ENCODE assay signal across 8 cellular contexts in the genomic region with DNA sequence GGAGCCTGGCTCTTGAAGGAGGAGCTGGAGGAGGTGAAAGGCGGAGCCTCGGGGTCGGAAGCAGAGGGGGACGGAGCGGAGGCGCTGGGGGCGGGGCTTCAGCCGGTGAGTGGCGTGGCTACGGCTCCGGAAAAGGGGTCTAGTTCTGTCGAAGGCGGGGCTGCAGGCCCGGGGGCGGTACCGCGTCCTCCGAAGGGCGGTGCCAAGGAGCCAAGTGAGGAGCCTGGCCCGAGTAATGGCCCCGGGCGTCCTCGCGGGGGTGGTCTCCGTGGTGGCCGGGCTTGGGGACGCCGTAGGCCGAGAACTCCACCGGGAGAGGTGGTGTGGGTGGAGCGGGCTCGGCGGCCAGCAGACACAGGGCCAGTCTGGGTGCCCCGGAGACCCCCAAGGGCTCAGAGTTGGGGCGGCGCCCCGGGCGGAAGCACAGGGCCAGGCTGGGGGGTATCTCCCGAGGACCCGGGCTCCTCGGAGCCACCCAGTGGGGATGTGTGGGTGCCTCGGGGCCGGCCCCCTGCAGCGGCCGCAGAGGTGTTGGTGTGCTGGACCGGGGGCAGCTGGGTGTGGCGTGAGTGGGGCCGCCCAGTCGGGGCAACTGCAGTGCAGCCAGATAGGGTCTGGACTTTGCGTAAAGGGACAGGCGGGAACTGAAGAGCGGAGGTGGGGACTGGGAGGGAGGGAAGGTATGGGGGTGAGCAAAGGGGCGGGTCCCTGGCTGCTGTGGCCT. TPM values are rescaled to one million over a fixed set of nuclear protein-coding genes. Genes with fewer than 3 reads are reported as not detected.
DNase-seq lines count a peak whose midpoint lies in the region; ATAC-seq, FAIRE-seq and TF ChIP-seq lines count a peak whose summit lies in the region.

No MANE protein-coding gene starts in this region.

- peak; percentile 6 for ATAC-seq in GM21786 (IDR thresholded peaks at IDR 0.05; ENCODE audit: unreplicated experiment)
- peak; percentile 2 for ATAC-seq in stimulated activated naive CD8-positive, alpha-beta T cell treated with anti-CD3 and anti-CD28 coated beads, Interleukin-15, Interleukin-2, amounts not matched to agents 100 U/mL and 50 U/mL, for 24 hours

- DNase-seq in DMS79 treated with DMSO at 0.1 percent for 48 hours (lab: John Stamatoyannopoulos, UW): peak; percentile 96
- DNase-seq in Karpas-422: peak; percentile 100
- peak; percentile 95 for DNase-seq in RCC 7860 (ENCODE audit: low spot score)
- peak; percentile 100 for DNase-seq in activated T-helper 1 cell treated with anti-CD3 and anti-CD28 coated beads, Interleukin-12 subunit alpha, Interleukin-12 subunit beta, Interleukin-2, Interleukin-4 antibody, amounts not matched to agents 30 ng/mL and 10 ng/mL and 1 ng/mL, durations not matched to agents 14 hours and 24 hours and 36 hours (ENCODE audit: low spot score)
- DNase-seq in fibroblast of pulmonary artery (ENCODE audit: low read depth): peak; percentile 100
- DNase-seq in nephron progenitor cell: peak; percentile 100
- peak; percentile 100 for DNase-seq in stimulated activated naive CD8-positive, alpha-beta T cell treated with anti-CD3 and anti-CD28 coated beads, Interleukin-15, Interleukin-2, amounts not matched to agents 100 U/mL and 50 U/mL, for 24 hours

- peak; percentile 72 for FAIRE-seq in RCC 7860 (lab: Jason Lieb, UNC)

- H3K27ac Mint-ChIP-seq in activated T-helper 1 cell treated with anti-CD3 and anti-CD28 coated beads, Interleukin-12 subunit alpha, Interleukin-12 subunit beta, Interleukin-2, Interleukin-4 antibody, amounts not matched to agents 30 ng/mL and 10 ng/mL and 1 ng/mL, durations not matched to agents 14 hours and 24 hours and 36 hours: peak overlapping the region; percentile 94
- peak overlapping the region; percentile 97 for H3K27ac Mint-ChIP-seq in nephron progenitor cell

- intact Hi-C loops in activated T-helper 1 cell treated with anti-CD3 and anti-CD28 coated beads, Interleukin-12 subunit alpha, Interleukin-12 subunit beta, Interleukin-2, Interleukin-4 antibody, amounts not matched to agents 30 ng/mL and 10 ng/mL and 1 ng/mL, durations not matched to agents 14 hours and 24 hours and 36 hours (cut with micrococcal nuclease): loop anchor here (1.0 to 5.0 kb wide), 12 partner anchors 10 to 1649 kb away; a partner anchor contains a TSS

- no peaks in the 10 kb centered on the region for H3K9me2 ChIP-seq in Karpas-422 (replicated peaks; ENCODE audit: insufficient read depth, low read length)

- no peaks in the 10 kb centered on the region for H3K27me3 Mint-ChIP-seq in activated T-helper 1 cell treated with anti-CD3 and anti-CD28 coated beads, Interleukin-12 subunit alpha, Interleukin-12 subunit beta, Interleukin-2, Interleukin-4 antibody, amounts not matched to agents 30 ng/mL and 10 ng/mL and 1 ng/mL, durations not matched to agents 14 hours and 24 hours and 36 hours (ENCODE audit: insufficient read depth)
- no peaks in the 10 kb centered on the region for H3K27me3 Mint-ChIP-seq in nephron progenitor cell (ENCODE audit: low read depth, poor library complexity)

- H3K27ac ChIP-seq in Karpas-422 (ENCODE audit: low read length): peak overlapping the region; percentile 84

- peaks cover 6% of the 10 kb centered on the region; the same call in 1 of the 2 replicates for H4K20me1 ChIP-seq in Karpas-422 (ENCODE audit: insufficient read depth, low read depth, low read length)

- H3K79me2 ChIP-seq in Karpas-422 (ENCODE audit: low read length): peaks cover 30% of the 10 kb centered on the region

- TF ChIP-seq CTCF in fibroblast of pulmonary artery (IDR thresholded peaks at IDR 0.05; ENCODE audit: low read length, missing control alignments) (no peak), nephron progenitor cell (IDR thresholded peaks at IDR 0.05) (no peak)

- peaks cover 34% of the 10 kb centered on the region for H3K4me1 Mint-ChIP-seq in activated T-helper 1 cell treated with anti-CD3 and anti-CD28 coated beads, Interleukin-12 subunit alpha, Interleukin-12 subunit beta, Interleukin-2, Interleukin-4 antibody, amounts not matched to agents 30 ng/mL and 10 ng/mL and 1 ng/mL, durations not matched to agents 14 hours and 24 hours and 36 hours (ENCODE audit: low read depth)
- H3K4me1 Mint-ChIP-seq in nephron progenitor cell: peaks cover 30% of the 10 kb centered on the region

- H3K4me2 ChIP-seq in Karpas-422 (ENCODE audit: low read depth, low read length, poor library complexity, severe bottlenecking): peak overlapping the region; percentile 80

- H2AFZ ChIP-seq in Karpas-422 (ENCODE audit: low read length): no peak overlapping the region

- peaks cover 54% of the 10 kb centered on the region for H3K4me1 ChIP-seq in Karpas-422 (ENCODE audit: low read length)

- H3K36me3 ChIP-seq in Karpas-422 (ENCODE audit: insufficient read depth, low read length): peaks cover 10% of the 10 kb centered on the region; the same call in 1 of the 2 replicates

- peak overlapping the region; percentile 94 for H3K4me3 Mint-ChIP-seq in activated T-helper 1 cell treated with anti-CD3 and anti-CD28 coated beads, Interleukin-12 subunit alpha, Interleukin-12 subunit beta, Interleukin-2, Interleukin-4 antibody, amounts not matched to agents 30 ng/mL and 10 ng/mL and 1 ng/mL, durations not matched to agents 14 hours and 24 hours and 36 hours
- peak overlapping the region; percentile 87 for H3K4me3 Mint-ChIP-seq in nephron progenitor cell

- peak overlapping the region; percentile 85 for H3K4me3 ChIP-seq in Karpas-422 (ENCODE audit: low read length)
- H3K4me3 ChIP-seq in fibroblast of pulmonary artery (replicated peaks; ENCODE audit: low read depth, low read length): peak overlapping the region; percentile 84

- H3K9ac ChIP-seq in Karpas-422 (ENCODE audit: low read length): peak overlapping the region; percentile 93

- H3K9me3 Mint-ChIP-seq in activated T-helper 1 cell treated with anti-CD3 and anti-CD28 coated beads, Interleukin-12 subunit alpha, Interleukin-12 subunit beta, Interleukin-2, Interleukin-4 antibody, amounts not matched to agents 30 ng/mL and 10 ng/mL and 1 ng/mL, durations not matched to agents 14 hours and 24 hours and 36 hours: no peaks in the 10 kb centered on the region
- no peaks in the 10 kb centered on the region for H3K9me3 Mint-ChIP-seq in nephron progenitor cell

- H3K36me3 Mint-ChIP-seq in activated T-helper 1 cell treated with anti-CD3 and anti-CD28 coated beads, Interleukin-12 subunit alpha, Interleukin-12 subunit beta, Interleukin-2, Interleukin-4 antibody, amounts not matched to agents 30 ng/mL and 10 ng/mL and 1 ng/mL, durations not matched to agents 14 hours and 24 hours and 36 hours (ENCODE audit: low read depth): peaks cover 21% of the 10 kb centered on the region
- H3K36me3 Mint-ChIP-seq in nephron progenitor cell (ENCODE audit: low read depth): peaks cover 8% of the 10 kb centered on the region

- no peaks in the 10 kb centered on the region for H3K27me3 ChIP-seq in Karpas-422 (ENCODE audit: low read length)

- no peaks in the 10 kb centered on the region for H3K9me3 ChIP-seq in Karpas-422 (ENCODE audit: low read length)

RNA-seq across cellular contexts. Expression of a gene that starts 0.7 kb away (rescaled TPM):
- 27.8 and 73.4 TPM in 2 replicates for total RNA-seq in Karpas-422 (2014; rRNA removed; shearing (Covaris generic); ENCODE audit: low replicate concordance)
- 32.6 and 34.3 TPM in 2 replicates for total RNA-seq in activated T-helper 1 cell treated with anti-CD3 and anti-CD28 coated beads, Interleukin-12 subunit alpha, Interleukin-12 subunit beta, Interleukin-2, Interleukin-4 antibody, amounts not matched to agents 30 ng/mL and 10 ng/mL and 1 ng/mL, durations not matched to agents 14 hours and 24 hours and 36 hours

RNA-seq across cellular contexts. Expression of a gene that starts 5.2 kb away (rescaled TPM):
- 111 and 256 TPM in 2 replicates for total RNA-seq in Karpas-422 (2014; rRNA removed; shearing (Covaris generic); ENCODE audit: low replicate concordance)
- 238 and 248 TPM in 2 replicates for total RNA-seq in activated T-helper 1 cell treated with anti-CD3 and anti-CD28 coated beads, Interleukin-12 subunit alpha, Interleukin-12 subunit beta, Interleukin-2, Interleukin-4 antibody, amounts not matched to agents 30 ng/mL and 10 ng/mL and 1 ng/mL, durations not matched to agents 14 hours and 24 hours and 36 hours

RNA-seq across cellular contexts. Expression of a gene that starts 7.2 kb away (rescaled TPM):
- total RNA-seq in Karpas-422 (2014; rRNA removed; shearing (Covaris generic); ENCODE audit: low replicate concordance): 43.4 and 67.9 TPM in 2 replicates
- total RNA-seq in activated T-helper 1 cell treated with anti-CD3 and anti-CD28 coated beads, Interleukin-12 subunit alpha, Interleukin-12 subunit beta, Interleukin-2, Interleukin-4 antibody, amounts not matched to agents 30 ng/mL and 10 ng/mL and 1 ng/mL, durations not matched to agents 14 hours and 24 hours and 36 hours: 55.5 and 60.2 TPM in 2 replicates

RNA-seq across cellular contexts. Expression of a gene that starts 9.7 kb away (rescaled TPM):
- total RNA-seq in Karpas-422 (2014; rRNA removed; shearing (Covaris generic); ENCODE audit: low replicate concordance): 5.7 and 12.7 TPM in 2 replicates
- 13.4 and 14.2 TPM in 2 replicates for total RNA-seq in activated T-helper 1 cell treated with anti-CD3 and anti-CD28 coated beads, Interleukin-12 subunit alpha, Interleukin-12 subunit beta, Interleukin-2, Interleukin-4 antibody, amounts not matched to agents 30 ng/mL and 10 ng/mL and 1 ng/mL, durations not matched to agents 14 hours and 24 hours and 36 hours

RNA-seq across cellular contexts. Expression of a gene that starts 11.2 kb away (rescaled TPM):
- 32.0 and 51.0 TPM in 2 replicates for total RNA-seq in Karpas-422 (2014; rRNA removed; shearing (Covaris generic); ENCODE audit: low replicate concordance)
- total RNA-seq in activated T-helper 1 cell treated with anti-CD3 and anti-CD28 coated beads, Interleukin-12 subunit alpha, Interleukin-12 subunit beta, Interleukin-2, Interleukin-4 antibody, amounts not matched to agents 30 ng/mL and 10 ng/mL and 1 ng/mL, durations not matched to agents 14 hours and 24 hours and 36 hours: 18.4 and 19.8 TPM in 2 replicates

Comparison
In these comparisons a context has a peak if more than half of its experiments do, and no peak if none do; other contexts are left out.
1. Peak in every context shown above with its lines: DNase-seq, ATAC-seq, H3K4me3 ChIP-seq and H3K27ac ChIP-seq.